In genomic region chr4:110543577-110543976, GRCh38 we compare ENCODE assay signal across 26 cellular contexts.
"Had no signal": no experiment of that assay in that cellular context is flagged by ENCODE, and none has a peak within 500 bp of the region (broad histone marks: within the 10 kb centered on the region; RNA-seq: fewer than 3 reads in every experiment).

No MANE protein-coding gene starts in this region.

- H3K27ac Mint-ChIP-seq: effector memory CD8-positive, alpha-beta T cell; naive thymus-derived CD4-positive, alpha-beta T cell; nephron; neural progenitor cell; stimulated activated naive B cell treated with anti-CD40 and anti-IgM and Interleukin-4, amounts not matched to agents 10 μg/mL and 1 μg/mL and 100 μg/mL, for 72 hours; stimulated activated naive CD8-positive, alpha-beta T cell treated with anti-CD3 and anti-CD28 coated beads, Interleukin-15, amount 100 ng/mL, for 72 hours had no signal

- H3K4me3 ChIP-seq: coronary artery, gastrocnemius medialis, neural progenitor cell, psoas muscle, sigmoid colon, skin epidermis, suprapubic skin, transverse colon, upper lobe of right lung, uterus had no signal

- H3K4me1 ChIP-seq: neural progenitor cell, suprapubic skin, transverse colon, upper lobe of right lung had no signal

- H2AFZ ChIP-seq: neural progenitor cell had no signal

- DNase-seq: dermis blood vessel endothelial cell; effector memory CD8-positive, alpha-beta T cell; gastrocnemius medialis; head of caudate nucleus; mesendoderm; midbrain; naive thymus-derived CD4-positive, alpha-beta T cell; posterior cingulate gyrus; psoas muscle; right cardiac atrium; sigmoid colon; stimulated activated CD4-positive, alpha-beta T cell treated with anti-CD3 and anti-CD28 coated beads, Interleukin-15, amount 100 ng/mL, for 24 hours; stimulated activated CD4-positive, alpha-beta T cell treated with anti-CD3 and anti-CD28 coated beads, Interleukin-2, amount 100 ng/mL, for 48 hours; stimulated activated naive B cell treated with anti-CD40 and anti-IgM and Interleukin-4, amounts not matched to agents 10 μg/mL and 1 μg/mL and 100 μg/mL, for 72 hours; stimulated activated naive CD8-positive, alpha-beta T cell treated with anti-CD3 and anti-CD28 coated beads, Interleukin-15, amount 100 ng/mL, for 72 hours; transverse colon; upper lobe of right lung; uterus had no signal

- H3K27me3 Mint-ChIP-seq: stimulated activated naive CD8-positive, alpha-beta T cell treated with anti-CD3 and anti-CD28 coated beads, Interleukin-15, amount 100 ng/mL, for 72 hours had no signal

- ATAC-seq: effector memory CD8-positive, alpha-beta T cell; gastrocnemius medialis; left lobe of liver; naive thymus-derived CD4-positive, alpha-beta T cell; right cardiac atrium; stimulated activated naive B cell treated with anti-CD40 and anti-IgM and Interleukin-4, amounts not matched to agents 10 μg/mL and 1 μg/mL and 100 μg/mL, for 72 hours; stimulated activated naive CD8-positive, alpha-beta T cell treated with anti-CD3 and anti-CD28 coated beads, Interleukin-15, amount 100 ng/mL, for 72 hours; upper lobe of right lung had no signal

- H3K9me3 ChIP-seq: gastrocnemius medialis, psoas muscle, sigmoid colon, suprapubic skin, transverse colon, upper lobe of right lung, uterus had no signal

- H3K27me3 ChIP-seq: gastrocnemius medialis, neural progenitor cell, sigmoid colon, suprapubic skin, transverse colon, upper lobe of right lung, uterus had no signal

- H3K4me2 ChIP-seq: neural progenitor cell had no signal

- H3K4me3 Mint-ChIP-seq: effector memory CD8-positive, alpha-beta T cell; naive thymus-derived CD4-positive, alpha-beta T cell; nephron; neural progenitor cell; stimulated activated naive B cell treated with anti-CD40 and anti-IgM and Interleukin-4, amounts not matched to agents 10 μg/mL and 1 μg/mL and 100 μg/mL, for 72 hours; stimulated activated naive CD8-positive, alpha-beta T cell treated with anti-CD3 and anti-CD28 coated beads, Interleukin-15, amount 100 ng/mL, for 72 hours had no signal

- FAIRE-seq: endometrium, keratinocyte had no signal

- H3K9ac ChIP-seq: neural progenitor cell had no signal

- H3K9me3 Mint-ChIP-seq: effector memory CD8-positive, alpha-beta T cell; naive thymus-derived CD4-positive, alpha-beta T cell; neural progenitor cell; stimulated activated naive CD8-positive, alpha-beta T cell treated with anti-CD3 and anti-CD28 coated beads, Interleukin-15, amount 100 ng/mL, for 72 hours had no signal

- H3K27ac ChIP-seq: coronary artery, neural progenitor cell, psoas muscle, sigmoid colon, skin epidermis, suprapubic skin, transverse colon, upper lobe of right lung, uterus had no signal

- H3K36me3 ChIP-seq: gastrocnemius medialis, neural progenitor cell, sigmoid colon, suprapubic skin, transverse colon, upper lobe of right lung had no signal

- H3K4me1 Mint-ChIP-seq: naive thymus-derived CD4-positive, alpha-beta T cell; neural progenitor cell; stimulated activated naive B cell treated with anti-CD40 and anti-IgM and Interleukin-4, amounts not matched to agents 10 μg/mL and 1 μg/mL and 100 μg/mL, for 72 hours; stimulated activated naive CD8-positive, alpha-beta T cell treated with anti-CD3 and anti-CD28 coated beads, Interleukin-15, amount 100 ng/mL, for 72 hours had no signal

- H3K36me3 Mint-ChIP-seq: naive thymus-derived CD4-positive, alpha-beta T cell; neural progenitor cell; stimulated activated naive B cell treated with anti-CD40 and anti-IgM and Interleukin-4, amounts not matched to agents 10 μg/mL and 1 μg/mL and 100 μg/mL, for 72 hours had no signal
